ENCODE assay signal across 1 cellular context in genomic region chr11:11899401-11899800, GRCh38.
TF ChIP-seq lines count a peak whose summit lies in the region.

No MANE protein-coding gene starts in this region.

TF ChIP-seq in A549, 52 proteins besides CTCF, POLR2A, EP300 and RAD21 (continued from another document):
- TF ChIP-seq HOXB13 (CRISPR knock-in tag; IDR thresholded peaks at IDR 0.05; ENCODE audit: low read depth) (no peak), BCL3 (IDR thresholded peaks at IDR 0.05) (no peak), FOSL2 (IDR thresholded peaks at IDR 0.05) (no peak), FOSL2 (CRISPR knock-in tag; IDR thresholded peaks at IDR 0.05) (no peak), HOXB5 (CRISPR knock-in tag; IDR thresholded peaks at IDR 0.05) (no peak)
